9 cellular contexts compared by ENCODE assay signal in the genomic region with DNA sequence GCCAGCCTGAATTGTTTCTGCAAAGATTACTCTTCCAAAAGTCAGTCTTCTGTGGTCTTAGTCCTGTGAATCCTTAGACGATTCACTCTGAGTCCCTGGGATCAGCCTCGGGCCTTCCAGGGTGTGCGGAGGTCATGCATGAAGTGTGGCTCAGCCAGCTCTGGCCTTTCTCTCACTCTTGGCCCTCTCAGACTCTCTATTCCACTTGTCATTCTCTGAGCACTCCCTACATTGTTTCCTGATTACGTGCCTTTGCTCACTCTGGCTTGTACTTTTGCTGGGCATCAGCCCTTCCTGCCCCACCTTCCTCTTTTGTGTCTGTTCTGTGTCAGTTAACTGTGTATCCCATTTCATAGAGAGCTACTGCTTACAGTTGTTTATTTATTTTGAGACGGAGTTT. TPM values are rescaled to one million over a fixed set of nuclear protein-coding genes. Genes with fewer than 3 reads are reported as not detected.
A peak's percentile ranks its signal among the peaks of the same experiment; 100 is the strongest.
DNase-seq lines count a peak whose midpoint lies in the region; TF ChIP-seq lines count a peak whose summit lies in the region.
"Had no signal": no experiment of that assay in that cellular context is flagged by ENCODE, and none has a peak within 500 bp of the region (broad histone marks: within the 10 kb centered on the region; RNA-seq: fewer than 3 reads in every experiment).

No MANE protein-coding gene starts in this region.

- H3K9me3 ChIP-seq in MG63 (no peaks in the 10 kb centered on the region), muscle layer of duodenum (ENCODE audit: control insufficient read depth in 1 of 2, low read length in 2 of 2) (no peaks in the 10 kb centered on the region), testis (no peaks in the 10 kb centered on the region)

- TF ChIP-seq POLR2A in testis (IDR thresholded peaks at IDR 0.05) = no peak

- H3K36me3 ChIP-seq in MG63 (no peaks in the 10 kb centered on the region), muscle layer of duodenum (ENCODE audit: control insufficient read depth in 1 of 2, insufficient read depth in 2 of 2, low read length in 2 of 2) (no peaks in the 10 kb centered on the region), testis (ENCODE audit: low read depth, missing control alignments) (no peaks in the 10 kb centered on the region)

- TF ChIP-seq CTCF in testis (IDR thresholded peaks at IDR 0.05) = no peak

- H3K27me3 ChIP-seq in MG63 (no peaks in the 10 kb centered on the region), muscle layer of duodenum (ENCODE audit: low read depth, low read length) (no peaks in the 10 kb centered on the region), testis (no peaks in the 10 kb centered on the region)

- DNase-seq in Ammon's horn (ENCODE audit: low spot score) (peak; percentile 38), MG63 (peak; percentile 65), epithelial cell of prostate (ENCODE audit: low read depth, low spot score) (peak; percentile 43), posterior vena cava (ENCODE audit: low spot score) (no peak), testis (no peak), NCI-H524 treated with DMSO at 0.1 percent for 48 hours (lab: John Stamatoyannopoulos, UW) (no peak)
- no peak for DNase-seq in activated CD4-positive, alpha-beta T cell treated with anti-CD3 and anti-CD28 coated beads, Interleukin-2, amount 50 U/mL, for 48 hours
- DNase-seq: kidney had no signal

- H3K4me1 ChIP-seq in muscle layer of duodenum (ENCODE audit: control insufficient read depth in 1 of 2, insufficient read depth in 2 of 2, low read length in 2 of 2) (peaks cover 18 to 51% of the 10 kb centered on the region in 2 donors), testis (peaks cover 8% of the 10 kb centered on the region)

- WGBS in testis, 2 donors = 58 to 72% methylated on average over 5 of the region's 5 CpGs

- H3K27ac ChIP-seq in epithelial cell of prostate (peak overlapping the region; percentile 87), muscle layer of duodenum (ENCODE audit: low read length) (peak overlapping the region; percentile 25), testis (no peak overlapping the region)

- no peak overlapping the region for H3K4me3 ChIP-seq in MG63
- H3K4me3 ChIP-seq in muscle layer of duodenum (ENCODE audit: low read depth in 1 of 2, low read length in 2 of 2) = no peak overlapping the region
- H3K4me3 ChIP-seq in testis = no peak overlapping the region

- intact Hi-C loops in posterior vena cava (cut with DNase I) = no loop called here
- intact Hi-C loops in testis (cut with DNase I; ENCODE audit: low total_unique reads) = no loop called here

RNA-seq across cellular contexts. Expression of a gene that starts 36.0 kb away (rescaled TPM):
- 36.1 and 47.2 TPM in 2 replicates for total RNA-seq in MG63 (2014; rRNA removed; shearing (Covaris generic); ENCODE audit: low replicate concordance)
- total RNA-seq in posterior vena cava = 10 to 100 TPM; 65.8 to 66.4 TPM
- total RNA-seq in testis = 100 to 1,000 TPM; 103 to 132 TPM
- polyA plus RNA-seq in testis (ENCODE audit: insufficient read depth, low read depth, low replicate concordance) = 380 TPM

Comparison
In these comparisons a context has a peak if more than half of its experiments do, and no peak if none do; other contexts are left out.
1. DNase-seq: peak in Ammon's horn (single experiment), MG63 (single experiment) and epithelial cell of prostate (single experiment); none in activated CD4-positive, alpha-beta T cell treated with anti-CD3 and anti-CD28 coated beads, Interleukin-2, amount 50 U/mL, for 48 hours (0 of 2), posterior vena cava (single experiment), testis (single experiment) and NCI-H524 treated with DMSO at 0.1 percent for 48 hours (single experiment).
2. H3K27ac ChIP-seq: peak in epithelial cell of prostate (single experiment) and muscle layer of duodenum (single experiment); none in testis (0 of 2).